9 cellular contexts compared by ENCODE assay signal in genomic region chr9:131404987-131405386, GRCh38. TPM values are rescaled to one million over a fixed set of nuclear protein-coding genes. Genes with fewer than 3 reads are reported as not detected.
DNase-seq lines count a peak whose midpoint lies in the region; ATAC-seq, FAIRE-seq and TF ChIP-seq lines count a peak whose summit lies in the region.
"Had no signal": no experiment of that assay in that cellular context is flagged by ENCODE, and none has a peak within 500 bp of the region (broad histone marks: within the 10 kb centered on the region; RNA-seq: fewer than 3 reads in every experiment).

No MANE protein-coding gene starts in this region.

- no peak for TF ChIP-seq EP300 in GM12878 (IDR thresholded peaks at IDR 0.05; ENCODE audit: borderline replicate concordance in 1 of 2, control insufficient read depth in 1 of 2, low read depth in 2 of 2, low read length in 2 of 2)

- SMC1A ChIA-PET in GM12878 (lab: Charles Lee; ENCODE audit: uncharacterized antibody, unreplicated experiment) = interaction anchor here (0.9 to 1.1 kb wide), 2 partner anchors 9 to 11 kb away, joined by 3 read pairs; no protein-coding TSS in a partner anchor

- intact Hi-C loops in activated naive CD4-positive, alpha-beta T cell treated with anti-CD3 and anti-CD28 coated beads for 36 hours (cut with micrococcal nuclease) = loop anchor here (5.0 kb wide), 1 partner anchor 33 kb away; no protein-coding TSS in a partner anchor
- intact Hi-C loops in GM12878 (cut with micrococcal nuclease; ENCODE audit: unreplicated experiment) (no loop called here), testis (cut with DNase I; ENCODE audit: low total_unique reads) (no loop called here)

- H3K9me3 ChIP-seq in GM12878 (replicated peaks; ENCODE audit: control insufficient read depth, insufficient read depth, low read length) = no peaks in the 10 kb centered on the region
- no peaks in the 10 kb centered on the region for H3K9me3 ChIP-seq in mesodermal cell (ENCODE audit: control insufficient read depth, low read length)
- no peaks in the 10 kb centered on the region for H3K9me3 ChIP-seq in testis
- H3K9me3 ChIP-seq: MG63 had no signal

- H3K4me3 Mint-ChIP-seq in activated naive CD4-positive, alpha-beta T cell treated with anti-CD3 and anti-CD28 coated beads for 36 hours = peak overlapping the region; percentile 10

- RAD21 ChIA-PET in GM12878 (lab: Charles Lee; ENCODE audit: unreplicated experiment) = interaction anchor here (1.2 kb wide), 1 partner anchor 9 kb away, joined by 3 read pairs; no protein-coding TSS in a partner anchor

- H4K20me1 ChIP-seq in GM12878 (ENCODE audit: control insufficient read depth, insufficient read depth) = peaks cover 43% of the 10 kb centered on the region

- TF ChIP-seq CTCF in GM12878 (IDR thresholded peaks at IDR 0.05 in 2 of 3, conservative IDR thresholded peaks at IDR 0.05 in 1 of 3; ENCODE audit: control insufficient read depth in 2 of 3, extremely low read depth in 1 of 3, insufficient read depth in 1 of 3, low read depth in 3 of 3, low read length in 3 of 3) (no peak), testis (IDR thresholded peaks at IDR 0.05) (no peak)

- H3K27ac Mint-ChIP-seq in activated naive CD4-positive, alpha-beta T cell treated with anti-CD3 and anti-CD28 coated beads for 36 hours = peak overlapping the region; percentile 20

- no peak for TF ChIP-seq POLR2A in GM12878 (IDR thresholded peaks at IDR 0.05; ENCODE audit: low read depth, low read length)
- TF ChIP-seq POLR2A in testis (IDR thresholded peaks at IDR 0.05) = no peak

- H3K27me3 ChIP-seq in GM12878 (replicated peaks in 1 of 2; ENCODE audit: control insufficient read depth in 2 of 2, insufficient read depth in 2 of 2, low read length in 1 of 2) = no peaks in the 10 kb centered on the region
- no peaks in the 10 kb centered on the region for H3K27me3 ChIP-seq in testis
- H3K27me3 ChIP-seq: MG63 had no signal

- no peaks in the 10 kb centered on the region for H3K27me3 Mint-ChIP-seq in activated naive CD4-positive, alpha-beta T cell treated with anti-CD3 and anti-CD28 coated beads for 36 hours (ENCODE audit: low read depth)

- in situ Hi-C loops in GM12878 (cut with MboI) = no loop called here

- no peak for TF ChIP-seq RAD21 in GM12878 (IDR thresholded peaks at IDR 0.05; ENCODE audit: insufficient read depth, low read depth, low read length)

- no peak overlapping the region for H2AFZ ChIP-seq in GM12878 (ENCODE audit: control insufficient read depth, low read depth, low read length)

- no peak for DNase-seq in activated naive CD4-positive, alpha-beta T cell treated with anti-CD3 and anti-CD28 coated beads for 36 hours
- no peak for DNase-seq in activated naive CD4-positive, alpha-beta T cell (lab: John Stamatoyannopoulos, UW)
- DNase-seq in GM12878 (ENCODE audit: low read depth, low spot score) (no peak), testis (peak; percentile 75), NCI-H446 (lab: John Stamatoyannopoulos, UW) (no peak), NCI-H1092 treated with DMSO at 0.1 percent for 48 hours (lab: John Stamatoyannopoulos, UW) (no peak), DMS53 treated with DMSO at 0.1 percent for 48 hours (lab: John Stamatoyannopoulos, UW; ENCODE audit: unreplicated experiment) (no peak)

- H3K36me3 Mint-ChIP-seq in activated naive CD4-positive, alpha-beta T cell treated with anti-CD3 and anti-CD28 coated beads for 36 hours (ENCODE audit: low read depth) = peaks cover 4% of the 10 kb centered on the region

- WGBS in GM12878 (ENCODE audit: insufficient coverage, insufficient replicate concordance, low lambda C conversion rate, missing lambda C conversion rate) = 82% methylated on average over 7 of the region's 7 CpGs
- 71 to 75% methylated on average over 6 of the region's 7 CpGs for WGBS in mesodermal cell (ENCODE audit: insufficient coverage in 2 of 2), 2 experiments
- WGBS in testis, 2 donors = 40 to 65% methylated on average over 7 of the region's 7 CpGs

- BruUV-seq in GM12878 (replicated peaks; lab: Mats Ljungman, UMichigan) = no TSS peak

- H3K4me1 ChIP-seq in GM12878 (ENCODE audit: control insufficient read depth, insufficient read depth, low read length) (peaks cover 45% of the 10 kb centered on the region), mesodermal cell (ENCODE audit: control insufficient read depth, insufficient read depth, low read length, poor library complexity, severe bottlenecking) (peaks cover 73% of the 10 kb centered on the region), testis (peaks cover 78% of the 10 kb centered on the region)

- no peaks in the 10 kb centered on the region for H3K9me3 Mint-ChIP-seq in activated naive CD4-positive, alpha-beta T cell treated with anti-CD3 and anti-CD28 coated beads for 36 hours

- no peak overlapping the region for H3K9ac ChIP-seq in GM12878 (ENCODE audit: control insufficient read depth, insufficient read depth, low read length)

- ATAC-seq in GM12878 = no peak

- peaks cover 94% of the 10 kb centered on the region for H3K79me2 ChIP-seq in GM12878 (ENCODE audit: control insufficient read depth, insufficient read depth, low read length)

- POLR2A ChIA-PET in GM12878 (lab: Charles Lee) = interaction anchor here (1.2 to 1.6 kb wide), 3 partner anchors 9 to 32 kb away, joined by 5 to 6 read pairs (median 5); no protein-coding TSS in a partner anchor

- no peak for FAIRE-seq in GM12878 (lab: Jason Lieb, UNC)

- CTCF ChIA-PET in activated naive CD4-positive, alpha-beta T cell treated with anti-CD3 and anti-CD28 coated beads for 36 hours (lab: Charles Lee) = interaction anchor here (1.1 to 2.0 kb wide), 3 partner anchors 44 to 73 kb away, joined by 3 to 6 read pairs (median 5); no protein-coding TSS in a partner anchor
- CTCF ChIA-PET in GM12878 (lab: Yijun Ruan, JAX) = interaction anchor here (1.4 kb wide), 1 partner anchor 32 kb away, joined by 6 read pairs; no protein-coding TSS in a partner anchor

- no peak overlapping the region for H3K4me3 ChIP-seq in GM12878
- no peak overlapping the region for H3K4me3 ChIP-seq in mesodermal cell (ENCODE audit: extremely low read depth, insufficient read depth, low read length, poor library complexity, severe bottlenecking)
- no peak overlapping the region for H3K4me3 ChIP-seq in testis
- H3K4me3 ChIP-seq: MG63 had no signal

- no peak overlapping the region for H3K4me2 ChIP-seq in GM12878 (ENCODE audit: control insufficient read depth, insufficient read depth)

- peaks cover 93% of the 10 kb centered on the region for H3K4me1 Mint-ChIP-seq in activated naive CD4-positive, alpha-beta T cell treated with anti-CD3 and anti-CD28 coated beads for 36 hours (ENCODE audit: low read depth)

- H3K27ac ChIP-seq in GM12878 (ENCODE audit: control insufficient read depth, insufficient read depth) (no peak overlapping the region), mesodermal cell (ENCODE audit: low read depth, low read length, severe bottlenecking) (peak overlapping the region; percentile 77), testis (peak overlapping the region in 1 of 2 donors; percentile 7)

- H3K36me3 ChIP-seq in GM12878 (ENCODE audit: control insufficient read depth in 2 of 2, insufficient read depth in 2 of 2, low read length in 1 of 2) = peaks cover 2 to 13% of the 10 kb centered on the region in 2 experiments; a peak in 3 of 4 replicates
- H3K36me3 ChIP-seq in mesodermal cell (ENCODE audit: control insufficient read depth, insufficient read depth, low read length) = peaks cover 33% of the 10 kb centered on the region
- no peaks in the 10 kb centered on the region for H3K36me3 ChIP-seq in testis (ENCODE audit: low read depth, missing control alignments)

TF ChIP-seq in GM12878, 131 proteins besides CTCF, POLR2A, EP300 and RAD21:
- TF ChIP-seq FOXK2 (IDR thresholded peaks at IDR 0.05) (no peak), POLR2AphosphoS5 (IDR thresholded peaks at IDR 0.05; ENCODE audit: low read length) (0 out of 2 replicates have a peak, but pooled peaks have one; percentile 7)

RNA-seq across cellular contexts. Expression of gene PRRC2B, which starts 11.1 kb away (rescaled TPM):
- total RNA-seq in activated naive CD4-positive, alpha-beta T cell treated with anti-CD3 and anti-CD28 coated beads for 36 hours = 100 to 1,000 TPM; 157 to 171 TPM
- 179 and 186 TPM in 2 replicates for total RNA-seq in GM12878 (2013; cell fraction: nucleolus; rRNA removed)
- total RNA-seq in GM12878 (2014; rRNA removed) = 27.8 and 32.0 TPM in 2 replicates
- total RNA-seq in GM12878 (2014; rRNA removed; fragmentation: Illumina TruSeq; extraction: Trizol) = 21.2 and 21.6 TPM in 2 replicates
- 150 and 155 TPM in 2 replicates for total RNA-seq in GM12878 (2021)
- 45.8 TPM for polyA plus RNA-seq in GM12878 (2011; ENCODE audit: low read depth)
- polyA plus RNA-seq in GM12878 (2011; rRNA removed) = 17.9 and 24.9 TPM in 2 replicates
- 21.0 and 25.4 TPM in 2 replicates for polyA plus RNA-seq in GM12878 (2011; cell fraction: cytosol; rRNA removed)
- 79.4 and 91.6 TPM in 2 replicates for polyA plus RNA-seq in GM12878 (2011; cell fraction: nucleus; rRNA removed)
- 53.4 and 80.1 TPM in 2 replicates for polyA plus RNA-seq in GM12878 (2012)
- 48.9 and 66.0 TPM in 2 replicates for polyA plus RNA-seq in GM12878 (2014; fragmentation: Illumina TruSeq; extraction: Trizol)
- 1 to 10 TPM in 1 of 2 experiments, under 1 TPM in 1; 0.84 to 2.0 TPM for polyA plus RNA-seq in GM12878 (2014; fragmentation: Nextera tagmentation; extraction: Ambion mirVana)
- polyA plus RNA-seq in GM12878 (2014; rRNA removed) = 57.6 and 67.4 TPM in 2 replicates
- 10 to 100 TPM; 28.0 to 29.3 TPM for polyA plus RNA-seq in GM12878 (2016; fragmentation: Nextera tagmentation; extraction: Ambion mirVana)
- polyA minus RNA-seq in GM12878 (2011; rRNA and poly(A)+ RNA removed) = 55.0 and 58.4 TPM in 2 replicates
- 24.6 and 29.8 TPM in 2 replicates for polyA minus RNA-seq in GM12878 (2011; cell fraction: cytosol; rRNA and poly(A)+ RNA removed)
- polyA minus RNA-seq in GM12878 (2011; cell fraction: nucleus; rRNA and poly(A)+ RNA removed) = 19.6 and 36.2 TPM in 2 replicates
- 146 TPM for polyA plus RNA-seq in mesodermal cell (2013, experiment 1 of 2)
- 117 TPM for polyA plus RNA-seq in mesodermal cell (2013, experiment 2 of 2)
- 100 to 1,000 TPM; 175 to 213 TPM for total RNA-seq in testis
- polyA plus RNA-seq in testis (ENCODE audit: insufficient read depth, low read depth, low replicate concordance) = 111 TPM
